8 cellular contexts compared by ENCODE assay signal in genomic region chr15:91852741-91853500, GRCh38. TPM values are rescaled to one million over a fixed set of nuclear protein-coding genes. Genes with fewer than 3 reads are reported as not detected.
DNase-seq lines count a peak whose midpoint lies in the region; ATAC-seq and TF ChIP-seq lines count a peak whose summit lies in the region.

No MANE protein-coding gene starts in this region.

- peak; percentile 57 for ATAC-seq in CD8-positive, alpha-beta T cell
- ATAC-seq in GM19463 (IDR thresholded peaks at IDR 0.05; ENCODE audit: unreplicated experiment) (peak; percentile 36), HG03565 (IDR thresholded peaks at IDR 0.05; ENCODE audit: unreplicated experiment) (peak; percentile 37)
- peak; percentile 86 for ATAC-seq in natural killer cell treated with Interleukin-12 subunit alpha and Interleukin-12 subunit beta and Interleukin-15 and Interleukin-18, amount 100 ng/mL, for 72 hours

- H3K36me3 ChIP-seq in CD8-positive, alpha-beta T cell (ENCODE audit: insufficient read depth, low read length): no peaks in the 10 kb centered on the region
- H3K36me3 ChIP-seq in stomach smooth muscle (ENCODE audit: control insufficient read depth in 2 of 2, insufficient read depth in 2 of 2, low read length in 2 of 2): no peaks in the 10 kb centered on the region

- H3K4me1 Mint-ChIP-seq in CD8-positive, alpha-beta T cell (ENCODE audit: low read depth): peaks cover 58% of the 10 kb centered on the region
- peaks cover 56 to 57% of the 10 kb centered on the region in 2 donors for H3K4me1 Mint-ChIP-seq in natural killer cell treated with Interleukin-12 subunit alpha and Interleukin-12 subunit beta and Interleukin-15 and Interleukin-18, amount 100 ng/mL, for 72 hours (ENCODE audit: low read depth in 2 of 2)

- H3K4me1 ChIP-seq in CD8-positive, alpha-beta T cell (ENCODE audit: insufficient read depth, low read length): peaks cover 56% of the 10 kb centered on the region
- H3K4me1 ChIP-seq in stomach smooth muscle (ENCODE audit: control insufficient read depth, insufficient read depth, low read length): peaks cover 37% of the 10 kb centered on the region

- peak overlapping the region; percentile 57 for H3K27ac ChIP-seq in CD8-positive, alpha-beta T cell (ENCODE audit: low read depth, low read length)
- H3K27ac ChIP-seq in stomach smooth muscle (ENCODE audit: low read length): peak overlapping the region; percentile 82

- peak overlapping the region; percentile 91 for H3K27ac Mint-ChIP-seq in CD8-positive, alpha-beta T cell
- peak overlapping the region; percentile 70 to 84 for H3K27ac Mint-ChIP-seq in natural killer cell treated with Interleukin-12 subunit alpha and Interleukin-12 subunit beta and Interleukin-15 and Interleukin-18, amount 100 ng/mL, for 72 hours

- intact Hi-C loops in CD8-positive, alpha-beta T cell (cut with DNase I, micrococcal nuclease): loop anchor here (2.0 to 10.0 kb wide), 8 partner anchors 66 to 1756 kb away; partner anchors contain the start of genes HDDC3 (in 1 of the 2) and UNC45A (in 1 of the 2)

- peak; percentile 58 to 87 (median 70) for DNase-seq in CD8-positive, alpha-beta T cell
- DNase-seq in RKO (ENCODE audit: low spot score) (peak; percentile 71), fibroblast of the aortic adventitia (ENCODE audit: low read depth) (peak; percentile 66)
- peak; percentile 68 for DNase-seq in activated effector memory CD4-positive, alpha-beta T cell treated with Interleukin-2 at 50 U/mL for 16 hours
- peak; percentile 81 for DNase-seq in natural killer cell treated with Interleukin-12 subunit alpha and Interleukin-12 subunit beta and Interleukin-15 and Interleukin-18, amount 100 ng/mL, for 72 hours (ENCODE audit: low spot score)

- H3K4me3 Mint-ChIP-seq in CD8-positive, alpha-beta T cell: peak overlapping the region; percentile 86
- peak overlapping the region; percentile 79 for H3K4me3 Mint-ChIP-seq in natural killer cell treated with Interleukin-12 subunit alpha and Interleukin-12 subunit beta and Interleukin-15 and Interleukin-18, amount 100 ng/mL, for 72 hours

- no peaks in the 10 kb centered on the region for H3K27me3 ChIP-seq in CD8-positive, alpha-beta T cell (ENCODE audit: insufficient read depth, low read length)
- H3K27me3 ChIP-seq in stomach smooth muscle (ENCODE audit: control insufficient read depth in 1 of 2, insufficient read depth in 2 of 2, low read length in 2 of 2): no peaks in the 10 kb centered on the region

- CTCF ChIA-PET in CD8-positive, alpha-beta T cell (lab: Charles Lee): interaction anchor here (0.7 to 1.9 kb wide), 6 partner anchors 17 to 551 kb away, joined by 3 to 8 read pairs (median 4); no protein-coding TSS in a partner anchor

- POLR2A ChIA-PET in CD8-positive, alpha-beta T cell (lab: Charles Lee): no interaction called here

- TF ChIP-seq CTCF in CD8-positive, alpha-beta T cell (IDR thresholded peaks at IDR 0.05): peak; percentile 71
- TF ChIP-seq CTCF in fibroblast of the aortic adventitia (IDR thresholded peaks at IDR 0.05; ENCODE audit: insufficient read depth, low read length): peak; percentile 69

- peak overlapping the region; percentile 65 to 81 for H3K9ac ChIP-seq in stomach smooth muscle (ENCODE audit: low read length in 2 of 2)

- H3K9me3 Mint-ChIP-seq in CD8-positive, alpha-beta T cell: no peaks in the 10 kb centered on the region
- no peaks in the 10 kb centered on the region for H3K9me3 Mint-ChIP-seq in natural killer cell treated with Interleukin-12 subunit alpha and Interleukin-12 subunit beta and Interleukin-15 and Interleukin-18, amount 100 ng/mL, for 72 hours

- no peaks in the 10 kb centered on the region for H3K27me3 Mint-ChIP-seq in CD8-positive, alpha-beta T cell (ENCODE audit: low read depth)
- peaks cover 0 to 6% of the 10 kb centered on the region in 2 donors for H3K27me3 Mint-ChIP-seq in natural killer cell treated with Interleukin-12 subunit alpha and Interleukin-12 subunit beta and Interleukin-15 and Interleukin-18, amount 100 ng/mL, for 72 hours

- H3K4me3 ChIP-seq in CD8-positive, alpha-beta T cell (ENCODE audit: low read depth, low read length): peak overlapping the region; percentile 62
- H3K4me3 ChIP-seq in fibroblast of the aortic adventitia (ENCODE audit: low read depth, low read length) (peak overlapping the region; percentile 80), stomach smooth muscle (ENCODE audit: low read length in 2 of 2) (peak overlapping the region; percentile 82 to 86)

- peaks cover 3% of the 10 kb centered on the region for H3K36me3 Mint-ChIP-seq in CD8-positive, alpha-beta T cell
- H3K36me3 Mint-ChIP-seq in natural killer cell treated with Interleukin-12 subunit alpha and Interleukin-12 subunit beta and Interleukin-15 and Interleukin-18, amount 100 ng/mL, for 72 hours: no peaks in the 10 kb centered on the region

- H3K9me3 ChIP-seq in CD8-positive, alpha-beta T cell (ENCODE audit: low read length): no peaks in the 10 kb centered on the region
- no peaks in the 10 kb centered on the region for H3K9me3 ChIP-seq in stomach smooth muscle (ENCODE audit: control insufficient read depth in 2 of 2, low read length in 2 of 2)

RNA-seq across cellular contexts. Expression of gene SLCO3A1, which starts 0.6 kb away (rescaled TPM):
- total RNA-seq in CD8-positive, alpha-beta T cell: 10 to 100 TPM; 16.7 to 18.1 TPM
- total RNA-seq in fibroblast of the aortic adventitia (ENCODE audit: low replicate concordance): 8.9 and 11.1 TPM in 2 replicates
- 10 to 100 TPM; 10.4 to 12.5 TPM for total RNA-seq in natural killer cell treated with Interleukin-12 subunit alpha and Interleukin-12 subunit beta and Interleukin-15 and Interleukin-18, amount 100 ng/mL, for 72 hours

Comparison
In these comparisons a context has a peak if more than half of its experiments do, and no peak if none do; other contexts are left out.
1. Peak in every context shown above with its lines: DNase-seq, ATAC-seq, H3K4me3 ChIP-seq and H3K27ac ChIP-seq.
2. ATAC-seq: peak in every context shown above with its lines; median percentile 86 in natural killer cell treated with Interleukin-12 subunit alpha and Interleukin-12 subunit beta and Interleukin-15 and Interleukin-18, amount 100 ng/mL, for 72 hours; 57 in CD8-positive, alpha-beta T cell; 37 in HG03565; 36 in GM19463.